In the genomic region with DNA sequence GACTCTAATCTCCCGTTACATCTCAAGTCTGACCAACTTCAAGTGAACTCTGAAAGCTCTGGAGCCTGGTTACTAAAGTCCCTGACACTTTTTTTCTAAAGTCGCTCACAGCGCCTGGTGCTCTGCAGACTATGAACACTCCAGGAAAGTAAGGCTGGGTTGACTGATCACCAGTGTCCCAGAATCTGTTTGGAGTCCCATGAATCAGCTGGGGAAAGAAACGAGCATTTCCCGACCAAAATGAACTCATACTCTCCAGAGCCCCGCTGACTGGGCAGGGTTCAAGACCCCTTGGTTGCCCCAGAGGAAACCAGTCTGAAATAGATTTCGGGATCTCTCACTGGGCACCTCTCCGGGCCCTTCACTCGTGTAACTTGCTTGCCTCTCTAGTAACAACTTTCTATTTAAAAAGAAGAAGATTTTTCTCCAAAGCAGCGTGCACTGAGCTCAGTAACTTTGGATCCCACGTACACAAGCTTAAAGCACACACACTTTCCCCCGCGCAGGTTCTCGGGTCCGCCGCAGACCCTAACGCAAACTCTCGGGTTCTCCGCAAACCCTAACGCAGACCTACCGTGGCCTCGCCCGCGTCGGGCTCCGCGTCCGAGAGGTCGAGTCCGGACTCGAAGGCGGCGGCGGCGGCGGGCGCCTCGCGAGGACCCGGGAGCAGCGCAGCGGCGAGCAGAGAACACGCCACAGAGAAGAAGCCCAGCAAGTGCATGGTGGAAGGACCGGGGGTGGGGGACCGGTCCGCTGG, we compare ENCODE assay signal across 9 cellular contexts. TPM values are rescaled to one million over a fixed set of nuclear protein-coding genes. Genes with fewer than 3 reads are reported as not detected.
DNase-seq lines count a peak whose midpoint lies in the region; TF ChIP-seq lines count a peak whose summit lies in the region.
"Had no signal": no experiment of that assay in that cellular context is flagged by ENCODE, and none has a peak within 500 bp of the region (broad histone marks: within the 10 kb centered on the region; RNA-seq: fewer than 3 reads in every experiment).

No MANE protein-coding gene starts in this region.

- H2BK15ac ChIP-seq in mesendoderm (replicated peaks; ENCODE audit: low read depth): no peak overlapping the region

- no peak overlapping the region for H3K27ac ChIP-seq in mesendoderm (ENCODE audit: low read depth, low read length)
- peak overlapping the region; percentile 79 for H3K27ac ChIP-seq in vagina

- DNase-seq in NCI-H82 (lab: John Stamatoyannopoulos, UW): peak; percentile 20
- DNase-seq in NCI-H82 treated with DMSO at 0.1 percent for 48 hours (lab: John Stamatoyannopoulos, UW; ENCODE audit: unreplicated experiment): no peak
- peak; percentile 64 for DNase-seq in HK-2 (ENCODE audit: unreplicated experiment)
- DNase-seq in mesendoderm: peak; percentile 28
- no peak for DNase-seq in vagina (ENCODE audit: extremely low spot score in 2 of 2)
- DNase-seq in NK-92 (lab: John Stamatoyannopoulos, UW; ENCODE audit: unreplicated experiment): no peak
- DNase-seq in NCI-H2196 treated with DMSO at 0.1 percent for 48 hours (lab: John Stamatoyannopoulos, UW; ENCODE audit: unreplicated experiment): no peak
- DNase-seq: DND-41 had no signal

- H3K79me1 ChIP-seq in mesendoderm (ENCODE audit: low read length): no peaks in the 10 kb centered on the region

- H3K23ac ChIP-seq in mesendoderm (ENCODE audit: low read length): peak overlapping the region; percentile 66

- intact Hi-C loops in dendritic cell treated with granulocyte-macrophage colony-stimulating factor and Interleukin-4, amounts not matched to agents 40 ng/mL and 50 ng/mL, for 4 days (cut with micrococcal nuclease): loop anchor here (10.0 kb wide), 1 partner anchor 253 kb away; no protein-coding TSS in a partner anchor
- intact Hi-C loops in vagina (cut with DNase I): no loop called here

- peak overlapping the region; percentile 51 for H3K4me3 Mint-ChIP-seq in dendritic cell treated with granulocyte-macrophage colony-stimulating factor and Interleukin-4, amounts not matched to agents 40 ng/mL and 50 ng/mL, for 4 days

- no peak for TF ChIP-seq CTCF in vagina (IDR thresholded peaks at IDR 0.05)

- H3K4me1 Mint-ChIP-seq in dendritic cell treated with granulocyte-macrophage colony-stimulating factor and Interleukin-4, amounts not matched to agents 40 ng/mL and 50 ng/mL, for 4 days (ENCODE audit: low read depth): peaks cover 7% of the 10 kb centered on the region

- H2AK5ac ChIP-seq in mesendoderm (ENCODE audit: low read length): no peak overlapping the region

- H3K27me3 Mint-ChIP-seq in dendritic cell treated with granulocyte-macrophage colony-stimulating factor and Interleukin-4, amounts not matched to agents 40 ng/mL and 50 ng/mL, for 4 days: peaks cover 48% of the 10 kb centered on the region

- peak overlapping the region; percentile 33 for H3K4me3 ChIP-seq in mesendoderm (ENCODE audit: low read length)
- peak overlapping the region; percentile 65 to 77 for H3K4me3 ChIP-seq in vagina

- peaks cover 8% of the 10 kb centered on the region for H3K27me3 ChIP-seq in mesendoderm (ENCODE audit: insufficient read depth, low read length, poor library complexity)
- H3K27me3 ChIP-seq in vagina: no peaks in the 10 kb centered on the region

- no peaks in the 10 kb centered on the region for H3K9me3 Mint-ChIP-seq in dendritic cell treated with granulocyte-macrophage colony-stimulating factor and Interleukin-4, amounts not matched to agents 40 ng/mL and 50 ng/mL, for 4 days

- H3K4ac ChIP-seq in mesendoderm (ENCODE audit: low read depth, low read length): peak overlapping the region; percentile 26

- H3K36me3 Mint-ChIP-seq in dendritic cell treated with granulocyte-macrophage colony-stimulating factor and Interleukin-4, amounts not matched to agents 40 ng/mL and 50 ng/mL, for 4 days (ENCODE audit: low read depth): no peaks in the 10 kb centered on the region

- H4K5ac ChIP-seq in mesendoderm (ENCODE audit: low read length): no peak overlapping the region

- peak overlapping the region; percentile 95 for H3K18ac ChIP-seq in mesendoderm (ENCODE audit: low read length)

- H3K27ac Mint-ChIP-seq in dendritic cell treated with granulocyte-macrophage colony-stimulating factor and Interleukin-4, amounts not matched to agents 40 ng/mL and 50 ng/mL, for 4 days: no peak overlapping the region

- H3K56ac ChIP-seq in mesendoderm (ENCODE audit: low read length): peak overlapping the region; percentile 70

- H4K8ac ChIP-seq in mesendoderm (ENCODE audit: low read depth, low read length): no peak overlapping the region

- H3K9me3 ChIP-seq in vagina: no peaks in the 10 kb centered on the region

- H2BK120ac ChIP-seq in mesendoderm (ENCODE audit: low read depth, low read length): no peak overlapping the region

- H3K79me2 ChIP-seq in mesendoderm (ENCODE audit: control insufficient read depth, insufficient read depth, low read length): no peaks in the 10 kb centered on the region

- H3K9ac ChIP-seq in mesendoderm (ENCODE audit: low read length): peak overlapping the region; percentile 54

- H2BK5ac ChIP-seq in mesendoderm (ENCODE audit: low read length): no peak overlapping the region

- TF ChIP-seq POLR2A in vagina (IDR thresholded peaks at IDR 0.05): no peak

- H3K4me2 ChIP-seq in mesendoderm (ENCODE audit: low read length): peak overlapping the region; percentile 83

- H3K4me1 ChIP-seq in mesendoderm (ENCODE audit: control insufficient read depth, low read depth, low read length) (no peaks in the 10 kb centered on the region), vagina (peaks cover 8% of the 10 kb centered on the region)

- no CpG with 5 or more reads among the region's 47 CpGs for WGBS in mesendoderm (ENCODE audit: extremely low coverage, insufficient coverage, low lambda C conversion rate)

- no peaks in the 10 kb centered on the region for H3K36me3 ChIP-seq in mesendoderm (ENCODE audit: control insufficient read depth, insufficient read depth, low read length)
- H3K36me3 ChIP-seq in vagina: no peaks in the 10 kb centered on the region

RNA-seq across cellular contexts. Expression of a gene that starts 1.0 kb away (rescaled TPM):
- 0.49 TPM for polyA plus RNA-seq in mesendoderm (2013, experiment 1 of 2)
- 0.53 TPM for polyA plus RNA-seq in mesendoderm (2013, experiment 2 of 2)
- total RNA-seq in vagina: 14.2 TPM

Comparison
In these comparisons a context has a peak if more than half of its experiments do, and no peak if none do; other contexts are left out.
1. DNase-seq: peak in NCI-H82 (single experiment), HK-2 (single experiment) and mesendoderm (single experiment); none in NCI-H82 treated with DMSO at 0.1 percent for 48 hours (single experiment), vagina (0 of 2), NK-92 (single experiment) and NCI-H2196 treated with DMSO at 0.1 percent for 48 hours (single experiment).